13 cellular contexts compared by ENCODE assay signal in the genomic region with DNA sequence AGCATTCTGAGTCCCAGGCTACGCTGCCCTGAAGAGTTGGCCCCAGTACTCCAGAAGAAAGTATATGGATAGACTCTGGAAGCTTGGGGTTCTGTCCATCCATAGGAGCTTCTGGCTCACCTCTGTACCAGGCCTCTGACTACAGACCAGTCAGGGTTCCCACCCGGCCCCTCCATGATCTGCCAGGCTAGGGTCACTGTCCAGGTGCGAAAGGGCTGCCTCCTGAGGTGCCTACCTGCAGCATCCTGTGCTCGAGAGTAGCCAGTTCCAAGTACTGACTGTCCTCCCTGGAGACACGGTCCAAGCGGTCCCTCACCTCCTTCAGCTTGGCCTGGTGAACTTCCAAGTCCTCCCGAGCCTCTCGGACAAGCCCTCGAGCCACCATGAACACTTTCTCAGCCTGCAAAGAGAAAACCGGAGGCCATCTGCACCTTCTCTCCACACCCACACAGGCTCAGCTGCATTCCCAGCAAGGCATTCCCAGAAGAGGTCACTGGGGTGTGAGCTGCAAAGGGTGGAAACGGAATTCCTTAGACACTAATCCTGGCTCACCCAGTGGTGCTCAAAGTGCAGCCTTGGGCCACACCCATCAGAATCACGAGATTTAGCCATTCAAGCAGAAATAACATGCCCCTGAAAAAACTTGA. TPM values are rescaled to one million over a fixed set of nuclear protein-coding genes. Genes with fewer than 3 reads are reported as not detected.
DNase-seq lines count a peak whose midpoint lies in the region; ATAC-seq and TF ChIP-seq lines count a peak whose summit lies in the region.
"Had no signal": no experiment of that assay in that cellular context is flagged by ENCODE, and none has a peak within 500 bp of the region (broad histone marks: within the 10 kb centered on the region; RNA-seq: fewer than 3 reads in every experiment).

No MANE protein-coding gene starts in this region.

- peaks cover 51% of the 10 kb centered on the region for H3K4me1 Mint-ChIP-seq in chondrocyte (ENCODE audit: low read depth)

- H3K9ac ChIP-seq in stomach smooth muscle (ENCODE audit: low read length in 2 of 2): no peak overlapping the region
- H3K9ac ChIP-seq: KMS-11 had no signal

- POLR2A ChIA-PET in HEK293 (lab: Yijun Ruan, JAX): interaction anchor here (0.9 to 1.9 kb wide), 2 partner anchors 13 to 33 kb away, joined by 4 to 10 read pairs; a partner anchor contains a TSS

- H3K9me3 Mint-ChIP-seq in chondrocyte (ENCODE audit: low read depth): no peaks in the 10 kb centered on the region
- H3K9me3 Mint-ChIP-seq: activated T-helper 17 cell treated with anti-CD3 and anti-CD28 coated beads, Interleukin-2, amount 50 U/mL, for 72 hours had no signal

- TF ChIP-seq CTCF in HEK293 (tag by site-specific recombination; IDR thresholded peaks at IDR 0.05) (no peak), chondrocyte (IDR thresholded peaks at IDR 0.05) (no peak)

- peaks cover 0 to 38% of the 10 kb centered on the region in 2 experiments; a peak in 1 of 3 replicates for H3K36me3 ChIP-seq in HEK293 (ENCODE audit: control insufficient read depth in 2 of 2, insufficient read depth in 1 of 2, low read length in 2 of 2)
- H3K36me3 ChIP-seq in stomach smooth muscle (ENCODE audit: control insufficient read depth in 2 of 2, insufficient read depth in 2 of 2, low read length in 2 of 2): peaks cover 12 to 15% of the 10 kb centered on the region in 2 donors

- H3K27ac Mint-ChIP-seq in chondrocyte (ENCODE audit: unreplicated experiment): peak overlapping the region; percentile 87
- H3K27ac Mint-ChIP-seq: activated T-helper 17 cell treated with anti-CD3 and anti-CD28 coated beads, Interleukin-2, amount 50 U/mL, for 72 hours had no signal

- H3K27me3 ChIP-seq in stomach smooth muscle (ENCODE audit: control insufficient read depth in 1 of 2, insufficient read depth in 2 of 2, low read length in 2 of 2): no peaks in the 10 kb centered on the region

- H3K4me3 ChIP-seq in HEK293 (ENCODE audit: low read depth, low read length) (no peak overlapping the region), stomach smooth muscle (ENCODE audit: low read length in 2 of 2) (peak overlapping the region in 1 of 2 donors; percentile 40)

- ATAC-seq in GM21737 (IDR thresholded peaks at IDR 0.05; ENCODE audit: unreplicated experiment): no peak
- ATAC-seq: activated T-helper 17 cell treated with anti-CD3 and anti-CD28 coated beads, Interleukin-2, amount 50 U/mL, for 72 hours had no signal

- H3K4me1 ChIP-seq in HEK293 (ENCODE audit: control insufficient read depth, insufficient read depth, low read length) (peaks cover 3% of the 10 kb centered on the region; the same call in 1 of the 2 replicates), stomach smooth muscle (ENCODE audit: control insufficient read depth, insufficient read depth, low read length) (peaks cover 54% of the 10 kb centered on the region)

- H3K36me3 Mint-ChIP-seq in chondrocyte (ENCODE audit: low read depth): peaks cover 3% of the 10 kb centered on the region

- H3K9me3 ChIP-seq in HEK293 (ENCODE audit: control insufficient read depth, insufficient read depth, low read depth, low read length) (no peaks in the 10 kb centered on the region), stomach smooth muscle (ENCODE audit: control insufficient read depth in 2 of 2, low read length in 2 of 2) (no peaks in the 10 kb centered on the region)

- CTCF ChIA-PET in HEK293 (lab: Yijun Ruan, JAX): interaction anchor here (0.6 to 5.9 kb wide), 6 partner anchors 32 to 1274 kb away, joined by 3 to 238 read pairs (median 4); no protein-coding TSS in a partner anchor

- H3K27ac ChIP-seq in HEK293 (ENCODE audit: extremely low read depth, low read depth, low read length) (no peak overlapping the region), stomach smooth muscle (ENCODE audit: low read length) (peak overlapping the region; percentile 70)
- H3K27ac ChIP-seq: KMS-11 had no signal

- no peaks in the 10 kb centered on the region for H3K27me3 Mint-ChIP-seq in chondrocyte (ENCODE audit: low read depth)
- H3K27me3 Mint-ChIP-seq: activated T-helper 17 cell treated with anti-CD3 and anti-CD28 coated beads, Interleukin-2, amount 50 U/mL, for 72 hours had no signal

- DNase-seq in chondrocyte (ENCODE audit: low spot score) (no peak), left kidney (ENCODE audit: low read depth, low spot score) (peak; percentile 54), DMS153 (lab: John Stamatoyannopoulos, UW) (no peak), COLO668 (lab: John Stamatoyannopoulos, UW; ENCODE audit: unreplicated experiment) (no peak), middle frontal gyrus (ENCODE audit: extremely low spot score, low spot score) (no peak)
- DNase-seq: effector CD8-positive, alpha-beta T cell; midbrain; NCI-H510A had no signal

- H3K4me3 Mint-ChIP-seq in chondrocyte (ENCODE audit: unreplicated experiment): peak overlapping the region; percentile 67
- H3K4me3 Mint-ChIP-seq: activated T-helper 17 cell treated with anti-CD3 and anti-CD28 coated beads, Interleukin-2, amount 50 U/mL, for 72 hours had no signal

TF ChIP-seq in HEK293, 187 proteins besides CTCF, POLR2A, EP300 and RAD21:
- TF ChIP-seq, protein P1, sequence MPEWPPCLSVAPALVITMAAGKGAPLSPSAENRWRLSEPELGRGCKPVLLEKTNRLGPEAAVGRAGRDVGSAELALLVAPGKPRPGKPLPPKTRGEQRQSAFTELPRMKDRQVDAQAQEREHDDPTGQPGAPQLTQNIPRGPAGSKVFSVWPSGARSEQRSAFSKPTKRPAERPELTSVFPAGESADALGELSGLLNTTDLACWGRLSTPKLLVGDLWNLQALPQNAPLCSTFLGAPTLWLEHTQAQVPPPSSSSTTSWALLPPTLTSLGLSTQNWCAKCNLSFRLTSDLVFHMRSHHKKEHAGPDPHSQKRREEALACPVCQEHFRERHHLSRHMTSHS (tag by site-specific recombination; IDR thresholded peaks at IDR 0.05): no peak
- TF ChIP-seq, protein P2, sequence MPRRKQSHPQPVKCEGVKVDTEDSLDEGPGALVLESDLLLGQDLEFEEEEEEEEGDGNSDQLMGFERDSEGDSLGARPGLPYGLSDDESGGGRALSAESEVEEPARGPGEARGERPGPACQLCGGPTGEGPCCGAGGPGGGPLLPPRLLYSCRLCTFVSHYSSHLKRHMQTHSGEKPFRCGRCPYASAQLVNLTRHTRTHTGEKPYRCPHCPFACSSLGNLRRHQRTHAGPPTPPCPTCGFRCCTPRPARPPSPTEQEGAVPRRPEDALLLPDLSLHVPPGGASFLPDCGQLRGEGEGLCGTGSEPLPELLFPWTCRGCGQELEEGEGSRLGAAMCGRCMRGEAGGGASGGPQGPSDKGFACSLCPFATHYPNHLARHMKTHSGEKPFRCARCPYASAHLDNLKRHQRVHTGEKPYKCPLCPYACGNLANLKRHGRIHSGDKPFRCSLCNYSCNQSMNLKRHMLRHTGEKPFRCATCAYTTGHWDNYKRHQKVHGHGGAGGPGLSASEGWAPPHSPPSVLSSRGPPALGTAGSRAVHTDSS (tag by site-specific recombination; IDR thresholded peaks at IDR 0.05): no peak
- TF ChIP-seq KLF1 (tag by site-specific recombination; IDR thresholded peaks at IDR 0.05): peak; percentile 25; the same call in 1 of the 2 replicates
- TF ChIP-seq ZFP3 (tag by site-specific recombination; IDR thresholded peaks at IDR 0.05; ENCODE audit: low read depth): no peak
- TF ChIP-seq, protein P3, sequence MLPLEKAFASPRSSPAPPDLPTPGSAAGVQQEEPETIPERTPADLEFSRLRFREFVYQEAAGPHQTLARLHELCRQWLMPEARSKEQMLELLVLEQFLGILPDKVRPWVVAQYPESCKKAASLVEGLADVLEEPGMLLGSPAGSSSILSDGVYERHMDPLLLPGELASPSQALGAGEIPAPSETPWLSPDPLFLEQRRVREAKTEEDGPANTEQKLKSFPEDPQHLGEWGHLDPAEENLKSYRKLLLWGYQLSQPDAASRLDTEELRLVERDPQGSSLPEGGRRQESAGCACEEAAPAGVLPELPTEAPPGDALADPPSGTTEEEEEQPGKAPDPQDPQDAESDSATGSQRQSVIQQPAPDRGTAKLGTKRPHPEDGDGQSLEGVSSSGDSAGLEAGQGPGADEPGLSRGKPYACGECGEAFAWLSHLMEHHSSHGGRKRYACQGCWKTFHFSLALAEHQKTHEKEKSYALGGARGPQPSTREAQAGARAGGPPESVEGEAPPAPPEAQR (tag by site-specific recombination; IDR thresholded peaks at IDR 0.05): no peak
- no peak for TF ChIP-seq KLF10 (tag by site-specific recombination; IDR thresholded peaks at IDR 0.05)
- TF ChIP-seq ZNF157 (tag by site-specific recombination; IDR thresholded peaks at IDR 0.05): no peak

RNA-seq across cellular contexts. Expression of a gene that starts 3.7 kb away (rescaled TPM):
- 63.2 to 115 TPM (median 108 TPM) in 3 replicates for total RNA-seq in chondrocyte

RNA-seq across cellular contexts. Expression of a gene that starts 6.3 kb away (rescaled TPM):
- 13.3 to 25.8 TPM (median 23.9 TPM) in 3 replicates for total RNA-seq in chondrocyte

RNA-seq across cellular contexts. Expression of a gene that starts 6.5 kb away (rescaled TPM):
- 184 to 243 TPM (median 184 TPM) in 3 replicates for total RNA-seq in chondrocyte

RNA-seq across cellular contexts. Expression of a gene that starts 12.9 kb away (rescaled TPM):
- 8.7 to 10.7 TPM (median 8.8 TPM) in 3 replicates for total RNA-seq in chondrocyte
